Comparison of ENCODE assay signal across 8 cellular contexts in the genomic region with DNA sequence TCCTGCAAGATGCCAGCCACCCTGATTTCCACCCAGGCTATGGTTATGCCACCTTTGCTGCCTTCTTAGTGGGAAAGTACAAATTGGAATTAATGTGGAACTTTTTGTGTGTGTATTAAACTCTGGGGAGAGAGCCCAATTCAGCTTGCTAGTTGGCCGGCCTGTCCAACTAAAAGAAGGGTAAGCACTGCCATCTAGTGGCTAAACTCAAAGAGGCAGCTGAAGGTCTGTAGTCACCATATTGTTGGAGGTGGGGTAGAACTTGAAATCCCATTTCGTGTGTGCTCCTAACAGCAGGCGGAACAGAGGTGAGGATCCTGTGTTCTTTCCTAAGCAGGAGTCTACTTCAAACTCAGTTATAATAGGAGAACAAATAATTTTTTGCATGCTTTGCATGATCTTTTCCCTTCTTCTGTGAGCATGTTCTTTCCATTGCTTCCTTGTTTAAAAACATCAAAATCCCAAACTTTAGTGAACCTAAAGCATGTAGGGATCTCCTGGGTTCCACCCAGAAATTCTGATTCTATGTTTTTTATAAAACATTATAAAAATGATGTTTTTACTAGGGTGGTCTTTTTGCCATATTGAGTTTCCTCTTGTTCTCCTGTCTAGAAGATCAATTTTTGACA.
DNase-seq lines count a peak whose midpoint lies in the region; TF ChIP-seq lines count a peak whose summit lies in the region.

No MANE protein-coding gene starts in this region.

- H3K27me3 ChIP-seq in thyroid gland, result no peaks in the 10 kb centered on the region

- 25 to 28% methylated on average over 3 of the region's 3 CpGs for WGBS in thyroid gland, 2 donors

- H3K27ac ChIP-seq in thyroid gland, result no peak overlapping the region

- DNase-seq in NCI-H1436 (lab: John Stamatoyannopoulos, UW) (peak; percentile 62), NCI-H1436 treated with DMSO at 0.1 percent for 48 hours (lab: John Stamatoyannopoulos, UW) (no peak), LNCaP clone FGC (ENCODE audit: low read depth) (no peak), SHP77 (lab: John Stamatoyannopoulos, UW) (peak; percentile 60 to 64), fibroblast of villous mesenchyme (ENCODE audit: low read depth) (peak; percentile 82), occipital lobe (lab: John Stamatoyannopoulos, UW) (peak; percentile 47), thyroid gland (peak; percentile 65 to 66)
- peak; percentile 44 for DNase-seq in activated effector memory CD4-positive, alpha-beta T cell treated with Interleukin-2 at 50 U/mL for 16 hours

- H3K4me1 ChIP-seq in thyroid gland, result peaks cover 0 to 4% of the 10 kb centered on the region in 2 donors

- TF ChIP-seq CTCF in LNCaP clone FGC (IDR thresholded peaks at IDR 0.05; ENCODE audit: control insufficient read depth, extremely low read depth, insufficient read depth), result peak; percentile 89
- TF ChIP-seq CTCF in fibroblast of villous mesenchyme (IDR thresholded peaks at IDR 0.05; ENCODE audit: insufficient read depth, low read depth, low read length), result peak; percentile 86
- TF ChIP-seq CTCF in thyroid gland (IDR thresholded peaks at IDR 0.05), result peak; percentile 66 to 89 (median 80)

- no peak for TF ChIP-seq POLR2A in thyroid gland (IDR thresholded peaks at IDR 0.05)

- H3K4me3 ChIP-seq in LNCaP clone FGC (ENCODE audit: low read depth, low read length), result no peak overlapping the region
- H3K4me3 ChIP-seq in fibroblast of villous mesenchyme (ENCODE audit: low read depth, low read length), result no peak overlapping the region
- H3K4me3 ChIP-seq in thyroid gland (replicated peaks in 1 of 3), result no peak overlapping the region

- H3K9me3 ChIP-seq in thyroid gland, result no peaks in the 10 kb centered on the region

- peaks cover 0 to 7% of the 10 kb centered on the region in 2 donors for H3K36me3 ChIP-seq in thyroid gland

- intact Hi-C loops in thyroid gland (cut with DNase I), result loop anchor here (5.0 kb wide), 1 partner anchor 274 kb away; no protein-coding TSS in a partner anchor

Comparison
In these comparisons a context has a peak if more than half of its experiments do, and no peak if none do; other contexts are left out.
1. DNase-seq: peak in NCI-H1436 (single experiment), SHP77 (2 of 2), activated effector memory CD4-positive, alpha-beta T cell treated with Interleukin-2 at 50 U/mL for 16 hours (single experiment), fibroblast of villous mesenchyme (single experiment), occipital lobe (single experiment) and thyroid gland (2 of 2); none in NCI-H1436 treated with DMSO at 0.1 percent for 48 hours (single experiment) and LNCaP clone FGC (single experiment).
2. Peak in every context shown above with its lines, with median percentiles within 50 percentile points of each other: CTCF ChIP-seq.